In the genomic region with DNA sequence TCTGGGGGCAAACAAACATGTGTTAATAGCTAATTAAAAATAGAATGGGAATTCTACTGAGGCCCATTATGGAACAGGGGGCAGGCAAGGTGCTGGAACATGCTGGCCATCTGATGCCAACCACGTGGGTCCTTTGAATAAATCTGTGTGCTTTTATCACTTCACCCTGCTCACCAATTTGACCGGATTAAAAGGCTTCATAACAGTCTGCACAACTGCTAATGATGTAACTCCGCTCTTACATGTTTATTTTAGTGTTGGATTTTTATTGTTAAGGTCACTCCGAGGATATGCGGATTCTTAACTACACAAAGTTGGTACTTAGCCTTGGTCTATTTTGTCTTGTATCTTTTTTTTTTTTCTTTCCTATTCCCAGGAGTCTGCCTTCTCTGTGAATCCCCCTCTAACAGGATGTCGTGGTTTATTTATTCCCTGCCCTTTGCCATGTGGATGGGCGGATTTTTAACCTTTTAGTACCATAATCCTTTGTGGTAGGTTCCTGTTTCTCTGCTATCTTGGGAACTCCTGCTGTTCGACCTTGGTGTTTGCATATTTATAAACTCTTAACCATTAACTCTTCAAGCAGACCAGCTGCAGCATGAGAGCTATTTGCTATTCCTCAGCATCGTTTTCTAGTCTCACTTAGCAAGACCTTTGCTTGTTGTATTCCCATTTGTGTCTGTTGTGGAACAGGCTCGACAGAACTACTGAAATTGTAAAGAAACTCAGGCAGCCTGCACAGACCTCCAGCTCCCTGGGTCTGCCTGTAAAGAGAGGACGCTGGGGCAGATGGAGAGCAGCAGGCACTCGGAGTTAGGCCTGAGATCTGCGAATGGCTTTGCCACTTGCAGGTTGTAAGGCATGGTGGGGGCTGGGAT, we compare ENCODE assay signal across 12 cellular contexts. TPM values are rescaled to one million over a fixed set of nuclear protein-coding genes. Genes with fewer than 3 reads are reported as not detected.
DNase-seq lines count a peak whose midpoint lies in the region; ATAC-seq and TF ChIP-seq lines count a peak whose summit lies in the region.
"Had no signal": no experiment of that assay in that cellular context is flagged by ENCODE, and none has a peak within 500 bp of the region (broad histone marks: within the 10 kb centered on the region; RNA-seq: fewer than 3 reads in every experiment).

No MANE protein-coding gene starts in this region.

- no peak for TF ChIP-seq RAD21 in SK-N-SH (IDR thresholded peaks at IDR 0.05; ENCODE audit: low read length)

- H3K79me2 ChIP-seq in SK-N-SH (ENCODE audit: insufficient read depth) = 0 out of 2 replicates have a peak, but pooled peaks cover 3% of the 10 kb centered on the region

- no peak overlapping the region for H2AFZ ChIP-seq in SK-N-SH (ENCODE audit: low read depth)

- H4K20me1 ChIP-seq in SK-N-SH (ENCODE audit: insufficient read depth) = no peaks in the 10 kb centered on the region

- peaks cover 12 to 19% of the 10 kb centered on the region in 2 experiments for H3K36me3 ChIP-seq in SK-N-SH (replicated peaks in 1 of 2; ENCODE audit: control insufficient read depth in 1 of 2, insufficient read depth in 2 of 2, low read length in 1 of 2)
- H3K36me3 ChIP-seq in MG63 = no peaks in the 10 kb centered on the region

- no peak for TF ChIP-seq CTCF in glutamatergic neuron (IDR thresholded peaks at IDR 0.05; ENCODE audit: partially characterized antibody, unreplicated experiment)
- TF ChIP-seq CTCF in SK-N-SH (IDR thresholded peaks at IDR 0.05) = no peak
- TF ChIP-seq CTCF in Calu3 (IDR thresholded peaks at IDR 0.05; ENCODE audit: unreplicated experiment) = no peak

- H3K27me3 ChIP-seq in SK-N-SH (ENCODE audit: insufficient read depth) = no peaks in the 10 kb centered on the region
- H3K27me3 ChIP-seq in MG63 = no peaks in the 10 kb centered on the region

- H3K4me3 ChIP-seq in SK-N-SH (ENCODE audit: low read depth in 2 of 2, low read length in 1 of 2) = no peak overlapping the region
- H3K4me3 ChIP-seq in MG63 = no peak overlapping the region
- H3K4me3 ChIP-seq: A549 had no signal

- H3F3A ChIP-seq in SK-N-SH (replicated peaks; ENCODE audit: insufficient read depth) = no peaks in the 10 kb centered on the region

- H3K9me3 Mint-ChIP-seq in glutamatergic neuron (ENCODE audit: unreplicated experiment) = peaks cover 10% of the 10 kb centered on the region
- no peaks in the 10 kb centered on the region for H3K9me3 Mint-ChIP-seq in stimulated activated effector memory CD8-positive, alpha-beta T cell treated with anti-CD3 and anti-CD28 coated beads, Interleukin-12 subunit alpha, Interleukin-12 subunit beta, amount 100 ng/mL, for 72 hours
- no peaks in the 10 kb centered on the region for H3K9me3 Mint-ChIP-seq in Calu3 (ENCODE audit: low read depth, unreplicated experiment)
- H3K9me3 Mint-ChIP-seq: memory B cell had no signal

- H3K36me3 Mint-ChIP-seq in glutamatergic neuron (ENCODE audit: unreplicated experiment) (no peaks in the 10 kb centered on the region), Calu3 (ENCODE audit: insufficient read depth, unreplicated experiment) (peaks cover 11% of the 10 kb centered on the region)
- no peaks in the 10 kb centered on the region for H3K36me3 Mint-ChIP-seq in stimulated activated effector memory CD8-positive, alpha-beta T cell treated with anti-CD3 and anti-CD28 coated beads, Interleukin-12 subunit alpha, Interleukin-12 subunit beta, amount 100 ng/mL, for 72 hours
- H3K36me3 Mint-ChIP-seq: memory B cell had no signal

- H3K9me2 ChIP-seq in SK-N-SH = no peaks in the 10 kb centered on the region

- POLR2A ChIA-PET in SK-N-SH (lab: Yijun Ruan, JAX) = no interaction called here

- 82% methylated on average over 11 of the region's 13 CpGs for WGBS in SK-N-SH (ENCODE audit: low lambda C conversion rate)

- H3K4me3 Mint-ChIP-seq in glutamatergic neuron (ENCODE audit: unreplicated experiment) (peak overlapping the region; percentile 54), Calu3 (ENCODE audit: low read depth, unreplicated experiment) (no peak overlapping the region)
- H3K4me3 Mint-ChIP-seq in stimulated activated effector memory CD8-positive, alpha-beta T cell treated with anti-CD3 and anti-CD28 coated beads, Interleukin-12 subunit alpha, Interleukin-12 subunit beta, amount 100 ng/mL, for 72 hours = no peak overlapping the region
- H3K4me3 Mint-ChIP-seq: memory B cell had no signal

- intact Hi-C loops in Calu3 (cut with micrococcal nuclease; ENCODE audit: unreplicated experiment) = no loop called here

- TF ChIP-seq EP300 in SK-N-SH (IDR thresholded peaks at IDR 0.05; ENCODE audit: borderline replicate concordance in 1 of 2, low read depth in 1 of 2, low read length in 1 of 2) = no peak

- H3K9ac ChIP-seq in SK-N-SH = no peak overlapping the region

- no TSS peak for BruUV-seq in Calu3 (replicated peaks; lab: Mats Ljungman, UMichigan)

- ATAC-seq in stimulated activated effector memory CD8-positive, alpha-beta T cell treated with anti-CD3 and anti-CD28 coated beads, Interleukin-12 subunit alpha, Interleukin-12 subunit beta, amount 100 ng/mL, for 72 hours = peak; percentile 11
- ATAC-seq: A549 had no signal

- H3K27ac Mint-ChIP-seq in glutamatergic neuron (ENCODE audit: unreplicated experiment) (peak overlapping the region; percentile 97), Calu3 (ENCODE audit: unreplicated experiment) (no peak overlapping the region)
- no peak overlapping the region for H3K27ac Mint-ChIP-seq in stimulated activated effector memory CD8-positive, alpha-beta T cell treated with anti-CD3 and anti-CD28 coated beads, Interleukin-12 subunit alpha, Interleukin-12 subunit beta, amount 100 ng/mL, for 72 hours
- H3K27ac Mint-ChIP-seq: memory B cell had no signal

- no peak overlapping the region for H3K4me2 ChIP-seq in SK-N-SH
- H3K4me2 ChIP-seq: A549 had no signal

- no peaks in the 10 kb centered on the region for H3K9me3 ChIP-seq in SK-N-SH
- H3K9me3 ChIP-seq in MG63 = no peaks in the 10 kb centered on the region
- H3K9me3 ChIP-seq: A549 had no signal

- peaks cover 0 to 3% of the 10 kb centered on the region in 2 experiments; a peak in 2 of 4 replicates for H3K4me1 ChIP-seq in SK-N-SH (ENCODE audit: control insufficient read depth in 1 of 2, insufficient read depth in 2 of 2, low read depth in 1 of 2, low read length in 1 of 2)

- DNase-seq in NCI-H2107 treated with DMSO at 0.1 percent for 48 hours (lab: John Stamatoyannopoulos, UW; ENCODE audit: unreplicated experiment) (peak; percentile 36), NCI-H2107 (lab: John Stamatoyannopoulos, UW) (no peak), NCI-H345 (lab: John Stamatoyannopoulos, UW) (peak; percentile 23), glutamatergic neuron (peak; percentile 43), SK-N-SH (no peak), Calu3 (no peak), MG63 (no peak)
- no peak for DNase-seq in stimulated activated effector memory CD8-positive, alpha-beta T cell treated with anti-CD3 and anti-CD28 coated beads, Interleukin-12 subunit alpha, Interleukin-12 subunit beta, amount 100 ng/mL, for 72 hours (ENCODE audit: low spot score in 2 of 2)
- DNase-seq: activated CD8-positive, alpha-beta memory T cell treated with anti-CD3 and anti-CD28 coated beads, Interleukin-2, amount 50 U/mL, for 48 hours; effector CD8-positive, alpha-beta T cell had no signal

- H3K27me3 Mint-ChIP-seq in glutamatergic neuron (ENCODE audit: unreplicated experiment) (peaks cover 17% of the 10 kb centered on the region), Calu3 (ENCODE audit: unreplicated experiment) (no peaks in the 10 kb centered on the region)

- H3K4me1 Mint-ChIP-seq in glutamatergic neuron (ENCODE audit: low read depth, unreplicated experiment) = peaks cover 40% of the 10 kb centered on the region
- H3K4me1 Mint-ChIP-seq in stimulated activated effector memory CD8-positive, alpha-beta T cell treated with anti-CD3 and anti-CD28 coated beads, Interleukin-12 subunit alpha, Interleukin-12 subunit beta, amount 100 ng/mL, for 72 hours = peaks cover 6% of the 10 kb centered on the region
- H3K4me1 Mint-ChIP-seq in Calu3 (ENCODE audit: low read depth, unreplicated experiment) = peaks cover 22% of the 10 kb centered on the region

- no peak overlapping the region for H3K27ac ChIP-seq in SK-N-SH (ENCODE audit: low read depth in 2 of 2, low read length in 1 of 2)

- CTCF ChIA-PET in SK-N-SH (lab: Yijun Ruan, JAX) = no interaction called here
- CTCF ChIA-PET in Calu3 (lab: Charles Lee) = interaction anchor here (0.5 to 0.8 kb wide), 2 partner anchors 116 to 544 kb away, joined by 3 to 5 read pairs; no protein-coding TSS in a partner anchor

TF ChIP-seq in SK-N-SH, 30 proteins besides CTCF, POLR2A, EP300 and RAD21:
- TF ChIP-seq TAF1 (IDR thresholded peaks at IDR 0.05; ENCODE audit: borderline replicate concordance, low read depth, low read length) (no peak), TEAD4 (IDR thresholded peaks at IDR 0.05; ENCODE audit: borderline replicate concordance, insufficient read depth) (no peak), RFX5 (IDR thresholded peaks at IDR 0.05; ENCODE audit: low read length) (no peak), JUND (IDR thresholded peaks at IDR 0.05) (no peak), SIN3A (IDR thresholded peaks at IDR 0.05; ENCODE audit: borderline replicate concordance, low read depth, low read length) (no peak), SMC3 (IDR thresholded peaks at IDR 0.05; ENCODE audit: low read depth, low read length) (no peak), TCF12 (IDR thresholded peaks at IDR 0.05) (no peak)
- TF ChIP-seq, protein P1, sequence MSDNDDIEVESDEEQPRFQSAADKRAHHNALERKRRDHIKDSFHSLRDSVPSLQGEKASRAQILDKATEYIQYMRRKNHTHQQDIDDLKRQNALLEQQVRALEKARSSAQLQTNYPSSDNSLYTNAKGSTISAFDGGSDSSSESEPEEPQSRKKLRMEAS (IDR thresholded peaks at IDR 0.05; ENCODE audit: low read depth) = no peak

RNA-seq across cellular contexts. Expression of a gene that starts 38.0 kb away (rescaled TPM):
- total RNA-seq in glutamatergic neuron (ENCODE audit: unreplicated experiment) (120 TPM), Calu3 (2022) (35.5 and 49.6 TPM in 2 replicates)
- 16.4 and 21.2 TPM in 2 replicates for polyA plus RNA-seq in SK-N-SH (2012; rRNA removed)
- 13.7 and 16.3 TPM in 2 replicates for polyA plus RNA-seq in SK-N-SH (2012; cell fraction: cytosol; rRNA removed)
- polyA plus RNA-seq in SK-N-SH (2012; cell fraction: nucleus; rRNA removed) = 21.6 and 24.9 TPM in 2 replicates
- total RNA-seq in MG63 (2014; rRNA removed; shearing (Covaris generic); ENCODE audit: low replicate concordance) = 7.0 and 10.5 TPM in 2 replicates

Comparison
In these comparisons a context has a peak if more than half of its experiments do, and no peak if none do; other contexts are left out.
1. DNase-seq: peak in NCI-H2107 treated with DMSO at 0.1 percent for 48 hours (single experiment), NCI-H345 (single experiment) and glutamatergic neuron (single experiment); none in NCI-H2107 (single experiment), stimulated activated effector memory CD8-positive, alpha-beta T cell treated with anti-CD3 and anti-CD28 coated beads, Interleukin-12 subunit alpha, Interleukin-12 subunit beta, amount 100 ng/mL, for 72 hours (0 of 2), SK-N-SH (single experiment), Calu3 (single experiment) and MG63 (single experiment).